In genomic region chr14:100688051-100688450, GRCh38 we compare ENCODE assay signal across 1 cellular context.
TF ChIP-seq lines count a peak whose summit lies in the region.

No MANE protein-coding gene starts in this region.

TF ChIP-seq in HCT116, 20 proteins besides CTCF, POLR2A, EP300 and RAD21 (continued from another document):
- TF ChIP-seq REST (IDR thresholded peaks at IDR 0.05; ENCODE audit: low read depth) (no peak), CEBPB (IDR thresholded peaks at IDR 0.05; ENCODE audit: low read depth) (no peak), EGR1 (IDR thresholded peaks at IDR 0.05; ENCODE audit: low read depth) (no peak), ZNF274 (IDR thresholded peaks at IDR 0.05; ENCODE audit: low read depth, low read length) (no peak), ZFX (IDR thresholded peaks at IDR 0.05) (no peak)
- TF ChIP-seq, protein P1, sequence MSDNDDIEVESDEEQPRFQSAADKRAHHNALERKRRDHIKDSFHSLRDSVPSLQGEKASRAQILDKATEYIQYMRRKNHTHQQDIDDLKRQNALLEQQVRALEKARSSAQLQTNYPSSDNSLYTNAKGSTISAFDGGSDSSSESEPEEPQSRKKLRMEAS (IDR thresholded peaks at IDR 0.05), result no peak
